Comparison of ENCODE assay signal across 1 cellular context in the genomic region with DNA sequence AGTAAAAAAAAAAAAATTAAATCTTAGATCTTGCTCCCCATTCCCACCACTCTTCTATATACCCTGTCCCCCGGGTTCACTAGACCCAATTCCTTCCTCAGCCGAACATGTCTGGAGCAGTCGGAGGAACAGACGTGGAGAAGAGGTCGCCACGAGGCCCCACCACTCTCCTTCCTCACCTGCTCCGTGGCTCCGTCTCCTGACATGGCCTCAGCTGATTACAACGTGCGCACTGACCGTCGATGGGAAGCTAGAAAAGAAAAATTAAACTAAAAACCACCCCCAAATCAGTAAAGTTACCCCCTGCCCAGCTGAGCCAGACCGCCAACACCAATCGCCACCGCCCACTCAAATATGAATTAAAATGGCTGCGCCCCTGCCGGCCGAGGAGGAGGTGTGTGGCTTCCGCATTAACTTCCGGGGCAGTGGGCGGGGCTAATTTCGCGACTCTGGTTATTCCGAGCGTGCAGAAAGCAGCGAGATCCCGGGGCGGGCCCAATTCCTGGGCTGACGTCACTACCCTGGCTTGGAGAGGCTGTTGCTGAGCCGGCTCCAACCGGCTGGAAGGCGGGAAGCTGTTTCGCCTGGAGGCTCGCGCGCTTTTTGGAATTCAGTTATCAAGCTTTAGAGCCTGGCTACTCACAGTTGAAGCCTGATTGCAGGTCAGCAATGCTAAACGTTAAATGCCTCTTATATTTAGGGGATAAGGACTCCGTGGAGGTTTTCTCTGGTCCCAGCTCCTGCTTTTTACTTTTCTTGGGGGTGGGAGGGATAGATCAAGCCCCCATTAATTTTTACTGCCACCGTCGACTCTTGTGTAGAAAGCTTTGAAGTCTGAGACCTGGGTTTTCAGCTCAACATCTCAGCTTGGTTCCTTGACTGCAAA.
TF ChIP-seq lines count a peak whose summit lies in the region.

A gene (minus strand): TSS at position 361 of the 886 bp plus-strand sequence. CDS start 155 bp downstream, at position 206.

TF ChIP-seq in HepG2, 621 proteins besides CTCF, POLR2A, EP300 and RAD21 (continued from another document and continues in another):
- TF ChIP-seq, protein P1, sequence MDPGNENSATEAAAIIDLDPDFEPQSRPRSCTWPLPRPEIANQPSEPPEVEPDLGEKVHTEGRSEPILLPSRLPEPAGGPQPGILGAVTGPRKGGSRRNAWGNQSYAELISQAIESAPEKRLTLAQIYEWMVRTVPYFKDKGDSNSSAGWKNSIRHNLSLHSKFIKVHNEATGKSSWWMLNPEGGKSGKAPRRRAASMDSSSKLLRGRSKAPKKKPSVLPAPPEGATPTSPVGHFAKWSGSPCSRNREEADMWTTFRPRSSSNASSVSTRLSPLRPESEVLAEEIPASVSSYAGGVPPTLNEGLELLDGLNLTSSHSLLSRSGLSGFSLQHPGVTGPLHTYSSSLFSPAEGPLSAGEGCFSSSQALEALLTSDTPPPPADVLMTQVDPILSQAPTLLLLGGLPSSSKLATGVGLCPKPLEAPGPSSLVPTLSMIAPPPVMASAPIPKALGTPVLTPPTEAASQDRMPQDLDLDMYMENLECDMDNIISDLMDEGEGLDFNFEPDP (CRISPR knock-in tag; conservative IDR thresholded peaks at IDR 0.05) = no peak
- TF ChIP-seq, protein P2, sequence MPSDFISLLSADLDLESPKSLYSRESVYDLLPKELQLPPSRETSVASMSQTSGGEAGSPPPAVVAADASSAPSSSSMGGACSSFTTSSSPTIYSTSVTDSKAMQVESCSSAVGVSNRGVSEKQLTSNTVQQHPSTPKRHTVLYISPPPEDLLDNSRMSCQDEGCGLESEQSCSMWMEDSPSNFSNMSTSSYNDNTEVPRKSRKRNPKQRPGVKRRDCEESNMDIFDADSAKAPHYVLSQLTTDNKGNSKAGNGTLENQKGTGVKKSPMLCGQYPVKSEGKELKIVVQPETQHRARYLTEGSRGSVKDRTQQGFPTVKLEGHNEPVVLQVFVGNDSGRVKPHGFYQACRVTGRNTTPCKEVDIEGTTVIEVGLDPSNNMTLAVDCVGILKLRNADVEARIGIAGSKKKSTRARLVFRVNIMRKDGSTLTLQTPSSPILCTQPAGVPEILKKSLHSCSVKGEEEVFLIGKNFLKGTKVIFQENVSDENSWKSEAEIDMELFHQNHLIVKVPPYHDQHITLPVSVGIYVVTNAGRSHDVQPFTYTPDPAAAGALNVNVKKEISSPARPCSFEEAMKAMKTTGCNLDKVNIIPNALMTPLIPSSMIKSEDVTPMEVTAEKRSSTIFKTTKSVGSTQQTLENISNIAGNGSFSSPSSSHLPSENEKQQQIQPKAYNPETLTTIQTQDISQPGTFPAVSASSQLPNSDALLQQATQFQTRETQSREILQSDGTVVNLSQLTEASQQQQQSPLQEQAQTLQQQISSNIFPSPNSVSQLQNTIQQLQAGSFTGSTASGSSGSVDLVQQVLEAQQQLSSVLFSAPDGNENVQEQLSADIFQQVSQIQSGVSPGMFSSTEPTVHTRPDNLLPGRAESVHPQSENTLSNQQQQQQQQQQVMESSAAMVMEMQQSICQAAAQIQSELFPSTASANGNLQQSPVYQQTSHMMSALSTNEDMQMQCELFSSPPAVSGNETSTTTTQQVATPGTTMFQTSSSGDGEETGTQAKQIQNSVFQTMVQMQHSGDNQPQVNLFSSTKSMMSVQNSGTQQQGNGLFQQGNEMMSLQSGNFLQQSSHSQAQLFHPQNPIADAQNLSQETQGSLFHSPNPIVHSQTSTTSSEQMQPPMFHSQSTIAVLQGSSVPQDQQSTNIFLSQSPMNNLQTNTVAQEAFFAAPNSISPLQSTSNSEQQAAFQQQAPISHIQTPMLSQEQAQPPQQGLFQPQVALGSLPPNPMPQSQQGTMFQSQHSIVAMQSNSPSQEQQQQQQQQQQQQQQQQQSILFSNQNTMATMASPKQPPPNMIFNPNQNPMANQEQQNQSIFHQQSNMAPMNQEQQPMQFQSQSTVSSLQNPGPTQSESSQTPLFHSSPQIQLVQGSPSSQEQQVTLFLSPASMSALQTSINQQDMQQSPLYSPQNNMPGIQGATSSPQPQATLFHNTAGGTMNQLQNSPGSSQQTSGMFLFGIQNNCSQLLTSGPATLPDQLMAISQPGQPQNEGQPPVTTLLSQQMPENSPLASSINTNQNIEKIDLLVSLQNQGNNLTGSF (CRISPR knock-in tag; IDR thresholded peaks at IDR 0.05) = peak; percentile 47; the same call in 1 of the 2 replicates
- TF ChIP-seq MED13 (CRISPR knock-in tag; IDR thresholded peaks at IDR 0.05) (0 out of 2 replicates have a peak, but pooled peaks have one; percentile 55), KAT2B (IDR thresholded peaks at IDR 0.05; ENCODE audit: borderline replicate concordance, low read depth, low read length) (no peak), ZNF430 (CRISPR knock-in tag; IDR thresholded peaks at IDR 0.05) (no peak), MXI1 (IDR thresholded peaks at IDR 0.05; ENCODE audit: borderline replicate concordance, low read depth, low read length) (peak; percentile 75; the same call in 1 of the 3 replicates), SP1 (IDR thresholded peaks at IDR 0.05) (no peak), SP1 (CRISPR knock-in tag; IDR thresholded peaks at IDR 0.05) (peak; percentile 94), ZSCAN12 (CRISPR knock-in tag; IDR thresholded peaks at IDR 0.05) (no peak), ZNF441 (CRISPR knock-in tag; IDR thresholded peaks at IDR 0.05; ENCODE audit: borderline replicate concordance) (0 out of 2 replicates have a peak, but pooled peaks have one; percentile 29), FOXK2 (IDR thresholded peaks at IDR 0.05) (peak; percentile 47; the same call in 1 of the 2 replicates), SATB2 (CRISPR knock-in tag; IDR thresholded peaks at IDR 0.05) (no peak), HHEX (CRISPR knock-in tag; IDR thresholded peaks at IDR 0.05) (0 out of 2 replicates have a peak, but pooled peaks have one; percentile 8), SP2 (CRISPR knock-in tag; IDR thresholded peaks at IDR 0.05) (peak; percentile 78), PITX1 (CRISPR knock-in tag; IDR thresholded peaks at IDR 0.05) (no peak; the same call in 1 of the 2 replicates), NFYC (CRISPR knock-in tag; IDR thresholded peaks at IDR 0.05) (peak; percentile 54), ZNF501 (CRISPR knock-in tag; IDR thresholded peaks at IDR 0.05) (peak; percentile 95), ZBTB20 (CRISPR knock-in tag; IDR thresholded peaks at IDR 0.05; ENCODE audit: borderline replicate concordance, low read depth) (no peak), ZNF747 (CRISPR knock-in tag; IDR thresholded peaks at IDR 0.05; ENCODE audit: borderline replicate concordance) (no peak), MZF1 (CRISPR knock-in tag; IDR thresholded peaks at IDR 0.05; ENCODE audit: borderline replicate concordance) (no peak), SYNCRIP (IDR thresholded peaks at IDR 0.05; ENCODE audit: insufficient read depth, low read depth, low read length) (no peak)
- TF ChIP-seq, protein P3, sequence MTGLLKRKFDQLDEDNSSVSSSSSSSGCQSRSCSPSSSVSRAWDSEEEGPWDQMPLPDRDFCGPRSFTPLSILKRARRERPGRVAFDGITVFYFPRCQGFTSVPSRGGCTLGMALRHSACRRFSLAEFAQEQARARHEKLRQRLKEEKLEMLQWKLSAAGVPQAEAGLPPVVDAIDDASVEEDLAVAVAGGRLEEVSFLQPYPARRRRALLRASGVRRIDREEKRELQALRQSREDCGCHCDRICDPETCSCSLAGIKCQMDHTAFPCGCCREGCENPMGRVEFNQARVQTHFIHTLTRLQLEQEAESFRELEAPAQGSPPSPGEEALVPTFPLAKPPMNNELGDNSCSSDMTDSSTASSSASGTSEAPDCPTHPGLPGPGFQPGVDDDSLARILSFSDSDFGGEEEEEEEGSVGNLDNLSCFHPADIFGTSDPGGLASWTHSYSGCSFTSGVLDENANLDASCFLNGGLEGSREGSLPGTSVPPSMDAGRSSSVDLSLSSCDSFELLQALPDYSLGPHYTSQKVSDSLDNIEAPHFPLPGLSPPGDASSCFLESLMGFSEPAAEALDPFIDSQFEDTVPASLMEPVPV (CRISPR knock-in tag; IDR thresholded peaks at IDR 0.05) = no peak; the same call in 1 of the 2 replicates
- TF ChIP-seq, protein P4, sequence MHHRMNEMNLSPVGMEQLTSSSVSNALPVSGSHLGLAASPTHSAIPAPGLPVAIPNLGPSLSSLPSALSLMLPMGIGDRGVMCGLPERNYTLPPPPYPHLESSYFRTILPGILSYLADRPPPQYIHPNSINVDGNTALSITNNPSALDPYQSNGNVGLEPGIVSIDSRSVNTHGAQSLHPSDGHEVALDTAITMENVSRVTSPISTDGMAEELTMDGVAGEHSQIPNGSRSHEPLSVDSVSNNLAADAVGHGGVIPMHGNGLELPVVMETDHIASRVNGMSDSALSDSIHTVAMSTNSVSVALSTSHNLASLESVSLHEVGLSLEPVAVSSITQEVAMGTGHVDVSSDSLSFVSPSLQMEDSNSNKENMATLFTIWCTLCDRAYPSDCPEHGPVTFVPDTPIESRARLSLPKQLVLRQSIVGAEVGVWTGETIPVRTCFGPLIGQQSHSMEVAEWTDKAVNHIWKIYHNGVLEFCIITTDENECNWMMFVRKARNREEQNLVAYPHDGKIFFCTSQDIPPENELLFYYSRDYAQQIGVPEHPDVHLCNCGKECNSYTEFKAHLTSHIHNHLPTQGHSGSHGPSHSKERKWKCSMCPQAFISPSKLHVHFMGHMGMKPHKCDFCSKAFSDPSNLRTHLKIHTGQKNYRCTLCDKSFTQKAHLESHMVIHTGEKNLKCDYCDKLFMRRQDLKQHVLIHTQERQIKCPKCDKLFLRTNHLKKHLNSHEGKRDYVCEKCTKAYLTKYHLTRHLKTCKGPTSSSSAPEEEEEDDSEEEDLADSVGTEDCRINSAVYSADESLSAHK (CRISPR knock-in tag; IDR thresholded peaks at IDR 0.05; ENCODE audit: borderline replicate concordance) = no peak
- TF ChIP-seq, protein P5, sequence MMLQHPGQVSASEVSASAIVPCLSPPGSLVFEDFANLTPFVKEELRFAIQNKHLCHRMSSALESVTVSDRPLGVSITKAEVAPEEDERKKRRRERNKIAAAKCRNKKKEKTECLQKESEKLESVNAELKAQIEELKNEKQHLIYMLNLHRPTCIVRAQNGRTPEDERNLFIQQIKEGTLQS (CRISPR knock-in tag; IDR thresholded peaks at IDR 0.05) = no peak; the same call in 1 of the 2 replicates
- TF ChIP-seq, protein P6, sequence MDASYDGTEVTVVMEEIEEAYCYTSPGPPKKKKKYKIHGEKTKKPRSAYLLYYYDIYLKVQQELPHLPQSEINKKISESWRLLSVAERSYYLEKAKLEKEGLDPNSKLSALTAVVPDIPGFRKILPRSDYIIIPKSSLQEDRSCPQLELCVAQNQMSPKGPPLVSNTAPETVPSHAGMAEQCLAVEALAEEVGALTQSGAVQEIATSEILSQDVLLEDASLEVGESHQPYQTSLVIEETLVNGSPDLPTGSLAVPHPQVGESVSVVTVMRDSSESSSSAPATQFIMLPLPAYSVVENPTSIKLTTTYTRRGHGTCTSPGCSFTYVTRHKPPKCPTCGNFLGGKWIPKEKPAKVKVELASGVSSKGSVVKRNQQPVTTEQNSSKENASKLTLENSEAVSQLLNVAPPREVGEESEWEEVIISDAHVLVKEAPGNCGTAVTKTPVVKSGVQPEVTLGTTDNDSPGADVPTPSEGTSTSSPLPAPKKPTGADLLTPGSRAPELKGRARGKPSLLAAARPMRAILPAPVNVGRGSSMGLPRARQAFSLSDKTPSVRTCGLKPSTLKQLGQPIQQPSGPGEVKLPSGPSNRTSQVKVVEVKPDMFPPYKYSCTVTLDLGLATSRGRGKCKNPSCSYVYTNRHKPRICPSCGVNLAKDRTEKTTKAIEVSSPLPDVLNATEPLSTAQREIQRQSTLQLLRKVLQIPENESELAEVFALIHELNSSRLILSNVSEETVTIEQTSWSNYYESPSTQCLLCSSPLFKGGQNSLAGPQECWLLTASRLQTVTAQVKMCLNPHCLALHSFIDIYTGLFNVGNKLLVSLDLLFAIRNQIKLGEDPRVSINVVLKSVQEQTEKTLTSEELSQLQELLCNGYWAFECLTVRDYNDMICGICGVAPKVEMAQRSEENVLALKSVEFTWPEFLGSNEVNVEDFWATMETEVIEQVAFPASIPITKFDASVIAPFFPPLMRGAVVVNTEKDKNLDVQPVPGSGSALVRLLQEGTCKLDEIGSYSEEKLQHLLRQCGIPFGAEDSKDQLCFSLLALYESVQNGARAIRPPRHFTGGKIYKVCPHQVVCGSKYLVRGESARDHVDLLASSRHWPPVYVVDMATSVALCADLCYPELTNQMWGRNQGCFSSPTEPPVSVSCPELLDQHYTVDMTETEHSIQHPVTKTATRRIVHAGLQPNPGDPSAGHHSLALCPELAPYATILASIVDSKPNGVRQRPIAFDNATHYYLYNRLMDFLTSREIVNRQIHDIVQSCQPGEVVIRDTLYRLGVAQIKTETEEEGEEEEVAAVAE (CRISPR knock-in tag; IDR thresholded peaks at IDR 0.05; ENCODE audit: borderline replicate concordance) = no peak; the same call in 1 of the 2 replicates
- TF ChIP-seq, protein P7, sequence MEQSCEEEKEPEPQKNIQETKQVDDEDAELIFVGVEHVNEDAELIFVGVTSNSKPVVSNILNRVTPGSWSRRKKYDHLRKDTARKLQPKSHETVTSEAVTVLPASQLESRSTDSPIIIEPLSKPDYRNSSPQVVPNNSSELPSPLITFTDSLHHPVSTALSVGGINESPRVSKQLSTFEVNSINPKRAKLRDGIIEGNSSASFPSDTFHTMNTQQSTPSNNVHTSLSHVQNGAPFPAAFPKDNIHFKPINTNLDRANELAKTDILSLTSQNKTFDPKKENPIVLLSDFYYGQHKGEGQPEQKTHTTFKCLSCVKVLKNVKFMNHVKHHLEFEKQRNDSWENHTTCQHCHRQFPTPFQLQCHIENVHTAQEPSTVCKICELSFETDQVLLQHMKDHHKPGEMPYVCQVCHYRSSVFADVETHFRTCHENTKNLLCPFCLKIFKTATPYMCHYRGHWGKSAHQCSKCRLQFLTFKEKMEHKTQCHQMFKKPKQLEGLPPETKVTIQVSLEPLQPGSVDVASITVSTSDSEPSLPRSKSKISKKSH (CRISPR knock-in tag; IDR thresholded peaks at IDR 0.05; ENCODE audit: borderline replicate concordance) = peak; percentile 89; the same call in 1 of the 2 replicates
- TF ChIP-seq, protein P8, sequence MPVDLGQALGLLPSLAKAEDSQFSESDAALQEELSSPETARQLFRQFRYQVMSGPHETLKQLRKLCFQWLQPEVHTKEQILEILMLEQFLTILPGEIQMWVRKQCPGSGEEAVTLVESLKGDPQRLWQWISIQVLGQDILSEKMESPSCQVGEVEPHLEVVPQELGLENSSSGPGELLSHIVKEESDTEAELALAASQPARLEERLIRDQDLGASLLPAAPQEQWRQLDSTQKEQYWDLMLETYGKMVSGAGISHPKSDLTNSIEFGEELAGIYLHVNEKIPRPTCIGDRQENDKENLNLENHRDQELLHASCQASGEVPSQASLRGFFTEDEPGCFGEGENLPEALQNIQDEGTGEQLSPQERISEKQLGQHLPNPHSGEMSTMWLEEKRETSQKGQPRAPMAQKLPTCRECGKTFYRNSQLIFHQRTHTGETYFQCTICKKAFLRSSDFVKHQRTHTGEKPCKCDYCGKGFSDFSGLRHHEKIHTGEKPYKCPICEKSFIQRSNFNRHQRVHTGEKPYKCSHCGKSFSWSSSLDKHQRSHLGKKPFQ (CRISPR knock-in tag; IDR thresholded peaks at IDR 0.05; ENCODE audit: insufficient replicate concordance) = no peak
- TF ChIP-seq, protein P9, sequence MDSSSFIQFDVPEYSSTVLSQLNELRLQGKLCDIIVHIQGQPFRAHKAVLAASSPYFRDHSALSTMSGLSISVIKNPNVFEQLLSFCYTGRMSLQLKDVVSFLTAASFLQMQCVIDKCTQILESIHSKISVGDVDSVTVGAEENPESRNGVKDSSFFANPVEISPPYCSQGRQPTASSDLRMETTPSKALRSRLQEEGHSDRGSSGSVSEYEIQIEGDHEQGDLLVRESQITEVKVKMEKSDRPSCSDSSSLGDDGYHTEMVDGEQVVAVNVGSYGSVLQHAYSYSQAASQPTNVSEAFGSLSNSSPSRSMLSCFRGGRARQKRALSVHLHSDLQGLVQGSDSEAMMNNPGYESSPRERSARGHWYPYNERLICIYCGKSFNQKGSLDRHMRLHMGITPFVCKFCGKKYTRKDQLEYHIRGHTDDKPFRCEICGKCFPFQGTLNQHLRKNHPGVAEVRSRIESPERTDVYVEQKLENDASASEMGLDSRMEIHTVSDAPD (CRISPR knock-in tag; IDR thresholded peaks at IDR 0.05) = peak; percentile 62; the same call in 1 of the 2 replicates
